In genomic region chr12:3076730-3077571, GRCh38 we compare ENCODE assay signal across 8 cellular contexts. TPM values are rescaled to one million over a fixed set of nuclear protein-coding genes. Genes with fewer than 3 reads are reported as not detected.
DNase-seq lines count a peak whose midpoint lies in the region; ATAC-seq and TF ChIP-seq lines count a peak whose summit lies in the region.

TSS of gene TSPAN9 (plus strand) at chr12:3077379. CDS start at chr12:3201194, 123,815 bp downstream.

- peak within 1 kb of the TSS; percentile 72 for H3K4me3 ChIP-seq in AG10803 (ENCODE audit: low read length)
- peak within 1 kb of the TSS; percentile 68 to 71 for H3K4me3 ChIP-seq in SK-N-SH (ENCODE audit: low read depth in 2 of 2, low read length in 1 of 2)
- peak within 1 kb of the TSS; percentile 98 for H3K4me3 ChIP-seq in cardiac muscle cell
- H3K4me3 ChIP-seq in upper lobe of left lung: peak within 1 kb of the TSS; percentile 71 to 98 (median 94)

- intact Hi-C loops in posterior cingulate gyrus (cut with DNase I): loop anchor here (10.0 kb wide), 1 partner anchor 128 kb away; no protein-coding TSS in a partner anchor

- no peaks in the 10 kb centered on the region for H3F3A ChIP-seq in SK-N-SH (replicated peaks; ENCODE audit: insufficient read depth)

- H3K4me2 ChIP-seq in SK-N-SH: peak within 1 kb of the TSS; percentile 89

- peaks cover 0 to 3% of the 10 kb centered on the region in 2 experiments for H3K36me3 ChIP-seq in SK-N-SH (replicated peaks in 1 of 2; ENCODE audit: control insufficient read depth in 1 of 2, insufficient read depth in 2 of 2, low read length in 1 of 2)
- H3K36me3 ChIP-seq in cardiac muscle cell: no peaks in the 10 kb centered on the region
- no peaks in the 10 kb centered on the region for H3K36me3 ChIP-seq in upper lobe of left lung

- TF ChIP-seq CTCF in AG10803 (conservative IDR thresholded peaks at IDR 0.05; ENCODE audit: low read length): no peak
- no peak for TF ChIP-seq CTCF in SK-N-SH (IDR thresholded peaks at IDR 0.05)
- TF ChIP-seq CTCF in cardiac muscle cell (IDR thresholded peaks at IDR 0.05; ENCODE audit: low read depth, low read length): no peak
- no peak for TF ChIP-seq CTCF in upper lobe of left lung (IDR thresholded peaks at IDR 0.05)

- ATAC-seq in GM19324 (IDR thresholded peaks at IDR 0.05; ENCODE audit: low FRiP score, unreplicated experiment) (peak; percentile 78), upper lobe of left lung (ENCODE audit: low FRiP score in 2 of 2) (peak; percentile 93 to 95)

- POLR2A ChIA-PET in SK-N-SH (lab: Yijun Ruan, JAX): interaction anchor here (0.6 kb wide), 2 partner anchors 42 to 61 kb away, joined by 3 to 5 read pairs; no protein-coding TSS in a partner anchor

- peak within 1 kb of the TSS; percentile 68 for H3K9ac ChIP-seq in SK-N-SH

- H3K9me3 ChIP-seq in SK-N-SH: no peaks in the 10 kb centered on the region
- no peaks in the 10 kb centered on the region for H3K9me3 ChIP-seq in cardiac muscle cell (ENCODE audit: low read depth)
- no peaks in the 10 kb centered on the region for H3K9me3 ChIP-seq in upper lobe of left lung

- H4K20me1 ChIP-seq in SK-N-SH (ENCODE audit: insufficient read depth): no peaks in the 10 kb centered on the region; the same call in 1 of the 2 replicates

- 3% methylated on average over 53 of the region's 95 CpGs for WGBS in SK-N-SH (ENCODE audit: low lambda C conversion rate)
- 3% methylated on average over 15 to 27 of the region's 95 CpGs for WGBS in upper lobe of left lung, 2 donors

- no peaks in the 10 kb centered on the region for H3K9me2 ChIP-seq in SK-N-SH

- TF ChIP-seq EP300 in SK-N-SH (IDR thresholded peaks at IDR 0.05; ENCODE audit: borderline replicate concordance in 1 of 2, low read depth in 1 of 2, low read length in 1 of 2) (no peak), upper lobe of left lung (IDR thresholded peaks at IDR 0.05) (no peak)

- TF ChIP-seq RAD21 in SK-N-SH (IDR thresholded peaks at IDR 0.05; ENCODE audit: low read length): no peak

- peak within 1 kb of the TSS; percentile 84 for H2AFZ ChIP-seq in SK-N-SH (ENCODE audit: low read depth)

- TF ChIP-seq POLR2A in upper lobe of left lung (IDR thresholded peaks at IDR 0.05): peak in 3 of 4 donors; percentile 71 to 73 (median 72)

- H3K27ac ChIP-seq in SK-N-SH (ENCODE audit: low read depth in 2 of 2, low read length in 1 of 2): peak within 1 kb of the TSS; percentile 69 to 76
- H3K27ac ChIP-seq in cardiac muscle cell: peak within 1 kb of the TSS; percentile 60
- H3K27ac ChIP-seq in upper lobe of left lung: peak within 1 kb of the TSS; percentile 93 to 96 (median 94)

- H3K4me1 ChIP-seq in SK-N-SH (ENCODE audit: control insufficient read depth in 1 of 2, insufficient read depth in 2 of 2, low read depth in 1 of 2, low read length in 1 of 2): peaks cover 0 to 14% of the 10 kb centered on the region in 2 experiments; a peak in 2 of 4 replicates
- H3K4me1 ChIP-seq in cardiac muscle cell (ENCODE audit: low read depth): no peaks in the 10 kb centered on the region
- peaks cover 23 to 30% (median 30%) of the 10 kb centered on the region in 4 donors for H3K4me1 ChIP-seq in upper lobe of left lung

- peaks cover 26% of the 10 kb centered on the region for H3K79me2 ChIP-seq in SK-N-SH (ENCODE audit: insufficient read depth)

- CTCF ChIA-PET in SK-N-SH (lab: Yijun Ruan, JAX): interaction anchor here (1.0 to 11.3 kb wide), 7 partner anchors 11 to 571 kb away, joined by 3 to 165 read pairs (median 4); no protein-coding TSS in a partner anchor

- peak; percentile 76 for DNase-seq in AG10803 (ENCODE audit: low read depth)
- DNase-seq in HT-29 (ENCODE audit: low spot score): peak; percentile 65
- peak; percentile 96 for DNase-seq in SK-N-SH
- peak; percentile 45 for DNase-seq in activated naive CD8-positive, alpha-beta T cell treated with anti-CD3 and anti-CD28 coated beads, Interleukin-2, amount 50 U/mL, for 16 hours (ENCODE audit: low read depth, low spot score)
- DNase-seq in cardiac muscle cell (ENCODE audit: low read depth in 1 of 2, low spot score in 1 of 2): peak; percentile 73 to 86
- peak; percentile 20 to 92 (median 54) for DNase-seq in posterior cingulate gyrus
- DNase-seq in upper lobe of left lung: peak; percentile 74 to 93

- H3K27me3 ChIP-seq in SK-N-SH (ENCODE audit: insufficient read depth) (no peaks in the 10 kb centered on the region), cardiac muscle cell (no peaks in the 10 kb centered on the region), upper lobe of left lung (no peaks in the 10 kb centered on the region)

TF ChIP-seq in SK-N-SH, 30 proteins besides CTCF, POLR2A, EP300 and RAD21:
- TF ChIP-seq POLR2AphosphoS5 (IDR thresholded peaks at IDR 0.05; ENCODE audit: low read depth, low read length) (peak; percentile 71), NFIC (IDR thresholded peaks at IDR 0.05; ENCODE audit: borderline replicate concordance) (no peak; the same call in 1 of the 2 replicates), TEAD4 (IDR thresholded peaks at IDR 0.05; ENCODE audit: borderline replicate concordance, insufficient read depth) (no peak), MXI1 (IDR thresholded peaks at IDR 0.05; ENCODE audit: low read depth, low read length) (0 out of 2 replicates have a peak, but pooled peaks have one; percentile 24), ZBTB33 (IDR thresholded peaks at IDR 0.05; ENCODE audit: borderline replicate concordance, low read depth) (no peak), RCOR1 (IDR thresholded peaks at IDR 0.05; ENCODE audit: low read length) (0 out of 2 replicates have a peak, but pooled peaks have one; percentile 9), MAX (IDR thresholded peaks at IDR 0.05; ENCODE audit: low read depth) (peak; percentile 49; the same call in 1 of the 2 replicates), CHD2 (IDR thresholded peaks at IDR 0.05; ENCODE audit: low read length, partially characterized antibody) (peak; percentile 47)
TF ChIP-seq in SK-N-SH: peak in this region for 5.

RNA-seq across cellular contexts. Expression of gene TSPAN9, which starts in this region (rescaled TPM):
- 11.3 and 12.0 TPM in 2 replicates for total RNA-seq in HT-29 (2014; rRNA removed; shearing (Covaris generic))
- polyA plus RNA-seq in SK-N-SH (2012; rRNA removed) (34.9 and 40.1 TPM in 2 replicates), cardiac muscle cell (13.3 and 17.9 TPM in 2 replicates)
- 22.9 and 33.7 TPM in 2 replicates for polyA plus RNA-seq in SK-N-SH (2012; cell fraction: cytosol; rRNA removed)
- 40.6 and 55.1 TPM in 2 replicates for polyA plus RNA-seq in SK-N-SH (2012; cell fraction: nucleus; rRNA removed)
- total RNA-seq in cardiac muscle cell (153 and 199 TPM in 2 replicates), upper lobe of left lung (10 to 100 TPM; 25.2 to 62.9 (median 44.2) TPM)

Comparison
In these comparisons a context has a peak if more than half of its experiments do, and no peak if none do; other contexts are left out.
1. Peak in every context shown above with its lines: DNase-seq, ATAC-seq, H3K4me3 ChIP-seq and H3K27ac ChIP-seq.
2. DNase-seq: peak in every context shown above with its lines; median percentile 96 in SK-N-SH; 84 in upper lobe of left lung; 80 in cardiac muscle cell; 76 in AG10803; 65 in HT-29; 54 in posterior cingulate gyrus; 45 in activated naive CD8-positive, alpha-beta T cell treated with anti-CD3 and anti-CD28 coated beads, Interleukin-2, amount 50 U/mL, for 16 hours.